17 cellular contexts compared by ENCODE assay signal in genomic region chrX:13483773-13484172, GRCh38.
"Had no signal": no experiment of that assay in that cellular context is flagged by ENCODE, and none has a peak within 500 bp of the region (broad histone marks: within the 10 kb centered on the region; RNA-seq: fewer than 3 reads in every experiment).

No MANE protein-coding gene starts in this region.

- H3K4me2 ChIP-seq: hepatocyte had no signal

- H3K4me3 ChIP-seq: hepatocyte, lower lobe of right lung, testis had no signal

- DNase-seq: activated CD4-positive, alpha-beta T cell treated with anti-CD3 and anti-CD28 coated beads for 1 hour; activated naive CD4-positive, alpha-beta T cell treated with Interleukin-2 at 50 U/mL for 16 hours; dermis blood vessel endothelial cell; foreskin fibroblast; islet precursor cell; lower lobe of right lung; stimulated activated CD4-positive, alpha-beta T cell treated with anti-CD3 and anti-CD28 coated beads, Interleukin-12 subunit alpha, Interleukin-12 subunit beta, amount 100 ng/mL, for 4 hours; stimulated activated CD4-positive, alpha-beta T cell treated with anti-CD3 and anti-CD28 coated beads, Interleukin-1b, Interleukin-23, amount 100 ng/mL, for 48 hours; stimulated activated CD8-positive, alpha-beta memory T cell treated with anti-CD3 and anti-CD28 coated beads, Interleukin-4, amount 100 ng/mL, for 48 hours; SW 1271; testis; WERI-Rb-1 had no signal

- H3K27ac Mint-ChIP-seq: progenitor cell of endocrine pancreas; stimulated activated naive CD8-positive, alpha-beta T cell treated with anti-CD3 and anti-CD28 coated beads, Interleukin-15, Interleukin-2, amounts not matched to agents 100 ng/mL and 50 ng/mL, for 24 hours had no signal

- H3K9me3 Mint-ChIP-seq: stimulated activated naive CD8-positive, alpha-beta T cell treated with anti-CD3 and anti-CD28 coated beads, Interleukin-15, Interleukin-2, amounts not matched to agents 100 ng/mL and 50 ng/mL, for 24 hours had no signal

- H3K27me3 Mint-ChIP-seq: progenitor cell of endocrine pancreas; stimulated activated naive CD8-positive, alpha-beta T cell treated with anti-CD3 and anti-CD28 coated beads, Interleukin-15, Interleukin-2, amounts not matched to agents 100 ng/mL and 50 ng/mL, for 24 hours had no signal

- ATAC-seq: lower lobe of right lung had no signal

- H3K79me2 ChIP-seq: hepatocyte had no signal

- H3K4me3 Mint-ChIP-seq: neural crest cell; stimulated activated naive CD8-positive, alpha-beta T cell treated with anti-CD3 and anti-CD28 coated beads, Interleukin-15, Interleukin-2, amounts not matched to agents 100 ng/mL and 50 ng/mL, for 24 hours had no signal

- H3K27me3 ChIP-seq: hepatocyte, testis had no signal

- H3K36me3 ChIP-seq: lower lobe of right lung, WERI-Rb-1 had no signal

- H3K27ac ChIP-seq: epithelial cell of prostate, hepatocyte, lower lobe of right lung, testis, WERI-Rb-1 had no signal
